In the genomic region with DNA sequence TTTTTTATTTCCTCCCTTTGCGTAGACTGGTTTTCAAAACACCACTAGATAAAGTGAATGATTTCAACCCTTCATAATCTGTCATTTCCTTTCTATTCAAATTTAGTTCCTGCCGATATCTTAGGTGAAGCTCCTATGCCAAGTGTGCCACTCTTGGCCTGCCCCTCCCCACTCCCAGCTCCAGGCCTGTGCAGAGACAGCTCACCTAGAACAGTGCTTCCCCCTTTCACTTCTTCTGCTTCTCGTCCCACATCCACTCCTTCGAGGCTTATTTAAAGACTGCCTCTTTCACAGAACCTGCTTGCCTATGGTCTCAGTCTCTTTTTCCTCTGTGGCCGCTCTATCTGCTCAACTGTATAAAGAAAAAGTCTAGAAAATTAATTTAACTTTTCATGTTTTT, we compare ENCODE assay signal across 14 cellular contexts.
DNase-seq lines count a peak whose midpoint lies in the region; ATAC-seq and TF ChIP-seq lines count a peak whose summit lies in the region.
"Had no signal": no experiment of that assay in that cellular context is flagged by ENCODE, and none has a peak within 500 bp of the region (broad histone marks: within the 10 kb centered on the region; RNA-seq: fewer than 3 reads in every experiment).

No MANE protein-coding gene starts in this region.

- 72 to 97% methylated on average over 3 to 5 of the region's 5 CpGs for WGBS in endodermal cell (ENCODE audit: insufficient coverage in 1 of 2, insufficient read length in 1 of 2), 2 experiments

- H3K36me3 ChIP-seq in endodermal cell (ENCODE audit: control insufficient read depth, insufficient read depth, low read length): no peaks in the 10 kb centered on the region
- no peaks in the 10 kb centered on the region for H3K36me3 ChIP-seq in rectal smooth muscle tissue (ENCODE audit: control insufficient read depth, insufficient read depth, low read length)
- H3K36me3 ChIP-seq in brain microvascular endothelial cell (replicated peaks): no peaks in the 10 kb centered on the region
- H3K36me3 ChIP-seq: gastrocnemius medialis, vagina had no signal

- H3K9me3 ChIP-seq in endodermal cell (ENCODE audit: control insufficient read depth, low read length): peaks cover 2% of the 10 kb centered on the region
- H3K9me3 ChIP-seq: gastrocnemius medialis, vagina had no signal

- peak; percentile 23 for DNase-seq in GM10248 (ENCODE audit: extremely low spot score)
- DNase-seq in MV-4-11 (lab: John Stamatoyannopoulos, UW): peak; percentile 14
- DNase-seq in endodermal cell: no peak
- no peak for DNase-seq in NCI-H524 (lab: John Stamatoyannopoulos, UW)
- DNase-seq in brain microvascular endothelial cell: no peak
- DNase-seq: activated effector memory CD4-positive, alpha-beta T cell treated with anti-CD3 and anti-CD28 coated beads, Interleukin-2, amount 50 U/mL, for 16 hours; DMS 273 treated with DMSO at 0.1 percent for 48 hours; gastrocnemius medialis; left cardiac atrium; NCI-H2171; right cardiac atrium had no signal

- POLR2A ChIA-PET in GM10248 (lab: Yijun Ruan, JAX): no interaction called here

- H3K9ac ChIP-seq in endodermal cell (ENCODE audit: extremely low read depth, low read length, poor library complexity, severe bottlenecking) (no peak overlapping the region), rectal smooth muscle tissue (ENCODE audit: low read length) (no peak overlapping the region)

- H3K9me3 Mint-ChIP-seq in endodermal cell: peaks cover 4% of the 10 kb centered on the region

- H3K27ac ChIP-seq in endodermal cell (ENCODE audit: low read depth, low read length) (no peak overlapping the region), rectal smooth muscle tissue (ENCODE audit: low read depth, low read length) (no peak overlapping the region), brain microvascular endothelial cell (no peak overlapping the region)

- H3K27ac Mint-ChIP-seq in endodermal cell: peak overlapping the region; percentile 11

- no peak for ATAC-seq in GM18519 (IDR thresholded peaks at IDR 0.05; ENCODE audit: low FRiP score, unreplicated experiment)
- ATAC-seq: gastrocnemius medialis had no signal

- H3K4me1 ChIP-seq in endodermal cell (ENCODE audit: control insufficient read depth, insufficient read depth, low read length) (peaks cover 25% of the 10 kb centered on the region), rectal smooth muscle tissue (ENCODE audit: control insufficient read depth, insufficient read depth, low read length) (peaks cover 12% of the 10 kb centered on the region)

- H3K27me3 ChIP-seq in endodermal cell (ENCODE audit: control insufficient read depth, insufficient read depth, low read length, poor library complexity, severe bottlenecking) (no peaks in the 10 kb centered on the region), rectal smooth muscle tissue (ENCODE audit: control insufficient read depth, insufficient read depth, low read length) (no peaks in the 10 kb centered on the region), brain microvascular endothelial cell (replicated peaks) (no peaks in the 10 kb centered on the region)
- H3K27me3 ChIP-seq: gastrocnemius medialis, vagina had no signal

- TF ChIP-seq CTCF in GM10248 (IDR thresholded peaks at IDR 0.05; ENCODE audit: control extremely low read depth, extremely low read depth, low read depth, missing control alignments) (no peak), endodermal cell (conservative IDR thresholded peaks at IDR 0.05) (no peak), brain microvascular endothelial cell (IDR thresholded peaks at IDR 0.05; ENCODE audit: low read depth, low read length, missing control alignments) (no peak)

- H3K36me3 Mint-ChIP-seq in endodermal cell (ENCODE audit: low read depth): peaks cover 4% of the 10 kb centered on the region

- in situ Hi-C loops in brain microvascular endothelial cell (cut with HindIII; ENCODE audit: low pct_ligation_motif_present, low sequenced_read_pairs): no loop called here

- H3K4me3 ChIP-seq in endodermal cell (ENCODE audit: low read length) (no peak overlapping the region), rectal smooth muscle tissue (ENCODE audit: low read length) (peak overlapping the region; percentile 20), brain microvascular endothelial cell (ENCODE audit: low read depth, low read length) (no peak overlapping the region)
- H3K4me3 ChIP-seq: gastrocnemius medialis, vagina had no signal

- H3K4me3 Mint-ChIP-seq in endodermal cell: no peak overlapping the region

- H3K4me1 Mint-ChIP-seq in endodermal cell: peaks cover 49% of the 10 kb centered on the region

- CTCF ChIA-PET in GM10248 (lab: Yijun Ruan, JAX): interaction anchor here (0.8 to 2.2 kb wide), 7 partner anchors 11 to 550 kb away, joined by 3 to 6 read pairs (median 3); no protein-coding TSS in a partner anchor

- H3K27me3 Mint-ChIP-seq in endodermal cell (ENCODE audit: insufficient read depth): no peaks in the 10 kb centered on the region

Comparison
In these comparisons a context has a peak if more than half of its experiments do, and no peak if none do; other contexts are left out.
1. DNase-seq: peak in GM10248 (single experiment) and MV-4-11 (single experiment); none in endodermal cell (single experiment), NCI-H524 (0 of 2) and brain microvascular endothelial cell (single experiment).